Comparison of ENCODE assay signal across 22 cellular contexts in the genomic region with DNA sequence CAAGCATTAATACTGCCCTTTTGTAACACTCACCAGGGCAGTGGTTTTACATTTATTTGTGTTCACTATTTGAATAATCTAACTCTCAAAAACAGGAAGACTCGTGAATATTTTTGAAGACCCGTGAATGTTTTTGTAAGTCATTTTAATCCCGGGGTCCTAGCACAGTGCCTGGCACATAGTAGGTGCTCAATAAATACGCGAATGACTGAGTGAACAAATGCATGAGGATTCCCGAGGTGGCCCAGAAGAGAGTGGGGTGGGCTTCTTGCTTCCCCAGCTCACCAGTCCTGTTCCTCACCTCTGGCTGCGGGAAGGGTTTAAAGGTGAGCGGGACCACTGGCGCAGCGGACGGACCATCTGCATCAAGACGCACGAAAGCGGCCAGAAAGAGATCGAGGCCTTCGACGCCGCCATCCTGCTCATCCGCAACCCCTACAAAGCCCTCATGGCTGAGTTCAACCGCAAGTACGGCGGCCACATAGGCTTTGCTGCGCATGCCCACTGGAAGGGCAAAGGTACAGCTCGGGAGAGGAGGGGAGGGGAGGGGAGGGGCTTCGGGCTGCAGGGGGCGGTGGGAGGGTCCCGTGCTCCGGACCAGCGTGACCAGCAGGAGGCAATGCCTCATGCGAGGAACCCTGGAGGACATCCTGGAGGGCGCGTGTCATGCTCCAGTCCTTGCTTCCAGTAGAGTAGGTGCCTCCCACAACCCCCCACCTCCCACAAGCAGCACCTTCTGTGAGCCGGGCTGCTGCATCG.
"Had no signal": no experiment of that assay in that cellular context is flagged by ENCODE, and none has a peak within 500 bp of the region (broad histone marks: within the 10 kb centered on the region; RNA-seq: fewer than 3 reads in every experiment).

No MANE protein-coding gene starts in this region.

- H3K27me3 ChIP-seq: ovary, right atrium auricular region had no signal

- H3K27ac ChIP-seq: foreskin keratinocyte, lower lobe of right lung, neutrophil, ovary, psoas muscle, right atrium auricular region, tibial artery, VCaP had no signal

- DNase-seq: activated CD4-positive, alpha-beta T cell treated with anti-CD3 and anti-CD28 coated beads, Interleukin-2, amount 50 U/mL, for 1 hour; activated CD4-positive, CD25-positive, alpha-beta regulatory T cell treated with anti-CD3 and anti-CD28 coated beads, Interleukin-2, amount 50 U/mL, for 72 hours; activated CD8-positive, alpha-beta T cell treated with anti-CD3 and anti-CD28 coated beads, Interleukin-2, amount 10 ng/mL, durations not matched to agents 7 days and 5 days; aorta; effector CD8-positive, alpha-beta T cell; foreskin keratinocyte; kidney; lower lobe of right lung; naive thymus-derived CD4-positive, alpha-beta T cell; ovary; psoas muscle; stimulated activated CD4-positive, alpha-beta T cell treated with anti-CD3 and anti-CD28 coated beads, Interleukin-4, amount 100 ng/mL, for 4 hours; substantia nigra; tibial artery had no signal

- ATAC-seq: activated CD8-positive, alpha-beta T cell treated with anti-CD3 and anti-CD28 coated beads, Interleukin-2, amount 10 ng/mL, durations not matched to agents 7 days and 5 days; activated naive CD4-positive, alpha-beta T cell treated with anti-CD3 and anti-CD28 coated beads, Interleukin-2, amount 50 U/mL, for 72 hours; foreskin keratinocyte; left lobe of liver; lower lobe of right lung; naive thymus-derived CD4-positive, alpha-beta T cell; psoas muscle had no signal

- H3K4me3 Mint-ChIP-seq: activated CD8-positive, alpha-beta T cell treated with anti-CD3 and anti-CD28 coated beads, Interleukin-2, amount 10 ng/mL, durations not matched to agents 7 days and 5 days; brain; naive thymus-derived CD4-positive, alpha-beta T cell; stimulated activated naive CD8-positive, alpha-beta T cell treated with anti-CD3 and anti-CD28 coated beads, Interleukin-15, Interleukin-2, amounts not matched to agents 100 ng/mL and 50 ng/mL, for 24 hours; T-helper 2 cell treated with Interferon-gamma antibody and Interleukin-4, amounts not matched to agents 5 μg/mL and 100 μg/mL, for 36 hours had no signal

- H3K4me1 ChIP-seq: foreskin keratinocyte, lower lobe of right lung, psoas muscle, right atrium auricular region, tibial artery had no signal

- H3K36me3 Mint-ChIP-seq: activated naive CD4-positive, alpha-beta T cell treated with anti-CD3 and anti-CD28 coated beads, Interleukin-2, amount 50 U/mL, for 72 hours had no signal

- H3K4me3 ChIP-seq: lower lobe of right lung, ovary, psoas muscle, right atrium auricular region, tibial artery had no signal

- H3K9me3 Mint-ChIP-seq: activated naive CD4-positive, alpha-beta T cell treated with anti-CD3 and anti-CD28 coated beads, Interleukin-2, amount 50 U/mL, for 72 hours; stimulated activated naive CD8-positive, alpha-beta T cell treated with anti-CD3 and anti-CD28 coated beads, Interleukin-15, Interleukin-2, amounts not matched to agents 100 ng/mL and 50 ng/mL, for 24 hours; T-helper 2 cell treated with Interferon-gamma antibody and Interleukin-4, amounts not matched to agents 5 μg/mL and 100 μg/mL, for 36 hours had no signal

- H3K9me3 ChIP-seq: lower lobe of right lung, neutrophil, ovary, psoas muscle, tibial artery had no signal

- H3K27ac Mint-ChIP-seq: activated CD8-positive, alpha-beta T cell treated with anti-CD3 and anti-CD28 coated beads, Interleukin-2, amount 10 ng/mL, durations not matched to agents 7 days and 5 days; activated naive CD4-positive, alpha-beta T cell treated with anti-CD3 and anti-CD28 coated beads, Interleukin-2, amount 50 U/mL, for 72 hours; naive thymus-derived CD4-positive, alpha-beta T cell; stimulated activated naive CD8-positive, alpha-beta T cell treated with anti-CD3 and anti-CD28 coated beads, Interleukin-15, Interleukin-2, amounts not matched to agents 100 ng/mL and 50 ng/mL, for 24 hours; T-helper 2 cell treated with Interferon-gamma antibody and Interleukin-4, amounts not matched to agents 5 μg/mL and 100 μg/mL, for 36 hours had no signal

- H3K36me3 ChIP-seq: lower lobe of right lung, neutrophil, ovary, right atrium auricular region, tibial artery had no signal
